20 cellular contexts compared by ENCODE assay signal in genomic region chr16:24943471-24943870, GRCh38.
"Had no signal": no experiment of that assay in that cellular context is flagged by ENCODE, and none has a peak within 500 bp of the region (broad histone marks: within the 10 kb centered on the region; RNA-seq: fewer than 3 reads in every experiment).

No MANE protein-coding gene starts in this region.

- H3K4me1 Mint-ChIP-seq: nephron progenitor cell had no signal

- H3K27me3 ChIP-seq: dorsolateral prefrontal cortex, esophagus squamous epithelium, neutrophil, sigmoid colon had no signal

- H3K4me3 Mint-ChIP-seq: naive B cell, nephron progenitor cell had no signal

- H3K9me3 ChIP-seq: esophagus squamous epithelium, neutrophil, psoas muscle, sigmoid colon had no signal

- ATAC-seq: psoas muscle had no signal

- H3K4me1 ChIP-seq: esophagus squamous epithelium, psoas muscle, sigmoid colon had no signal

- H3K9me3 Mint-ChIP-seq: naive B cell, nephron progenitor cell had no signal

- FAIRE-seq: endometrium, islet of Langerhans had no signal

- DNase-seq: cortex of kidney; dorsolateral prefrontal cortex; effector CD8-positive, alpha-beta T cell; esophagus squamous epithelium; foreskin melanocyte; head of caudate nucleus; hippocampal formation; kidney glomerular epithelial cell; mesendoderm; naive B cell; nephron progenitor cell; psoas muscle; retina; sigmoid colon; stimulated activated naive CD4-positive, alpha-beta T cell treated with Interleukin-2 at 50 U/mL for 16 hours had no signal

- H3K27me3 Mint-ChIP-seq: naive B cell had no signal

- H3K27ac ChIP-seq: dorsolateral prefrontal cortex, epithelial cell of prostate, esophagus squamous epithelium, neutrophil, psoas muscle, sigmoid colon, skin epidermis had no signal

- H3K27ac Mint-ChIP-seq: nephron progenitor cell had no signal

- H3K4me3 ChIP-seq: dorsolateral prefrontal cortex, esophagus squamous epithelium, psoas muscle, sigmoid colon, skin epidermis had no signal
